In genomic region chr2:1995086-1995485, GRCh38 we compare ENCODE assay signal across 10 cellular contexts.
"Had no signal": no experiment of that assay in that cellular context is flagged by ENCODE, and none has a peak within 500 bp of the region (broad histone marks: within the 10 kb centered on the region; RNA-seq: fewer than 3 reads in every experiment).

No MANE protein-coding gene starts in this region.

- H3K27me3 ChIP-seq: pancreas had no signal

- H3K4me1 ChIP-seq: breast epithelium had no signal

- H3K9me3 ChIP-seq: breast epithelium, pancreas had no signal

- H3K4me3 ChIP-seq: breast epithelium, pancreas had no signal

- H3K36me3 Mint-ChIP-seq: type B pancreatic cell had no signal

- H3K27ac Mint-ChIP-seq: stimulated activated naive CD8-positive, alpha-beta T cell treated with anti-CD3 and anti-CD28 coated beads, Interleukin-15, amount 100 ng/mL, for 72 hours; type B pancreatic cell had no signal

- DNase-seq: activated CD4-positive, alpha-beta T cell treated with anti-CD3 and anti-CD28 coated beads for 1 hour; activated CD4-positive, alpha-beta T cell treated with anti-CD3 and anti-CD28 coated beads, Interleukin-2, amount 50 U/mL, for 4 hours; activated naive CD4-positive, alpha-beta T cell treated with anti-CD3 and anti-CD28 coated beads, Interleukin-2, amount 50 U/mL, for 16 hours; activated T-cell treated with anti-CD3 and anti-CD28 coated beads, Interleukin-2, amount 50 U/mL, for 1 hour; kidney; pancreas had no signal

- H3K27ac ChIP-seq: breast epithelium, pancreas had no signal

- ATAC-seq: esophagus mucosa, pancreas had no signal

- H3K4me3 Mint-ChIP-seq: type B pancreatic cell had no signal

- H3K36me3 ChIP-seq: breast epithelium, pancreas had no signal
